9 cellular contexts compared by ENCODE assay signal in genomic region chr19:44694184-44694579, GRCh38. TPM values are rescaled to one million over a fixed set of nuclear protein-coding genes. Genes with fewer than 3 reads are reported as not detected.
DNase-seq lines count a peak whose midpoint lies in the region; ATAC-seq and TF ChIP-seq lines count a peak whose summit lies in the region.
"Had no signal": no experiment of that assay in that cellular context is flagged by ENCODE, and none has a peak within 500 bp of the region (broad histone marks: within the 10 kb centered on the region; RNA-seq: fewer than 3 reads in every experiment).

No MANE protein-coding gene starts in this region.

- H3K9me3 Mint-ChIP-seq in activated CD4-positive, alpha-beta T cell treated with anti-CD3 and anti-CD28 coated beads, Interleukin-2, amount 10 ng/mL, durations not matched to agents 24 days and 14 days = no peaks in the 10 kb centered on the region

- no peaks in the 10 kb centered on the region for H3K9me3 ChIP-seq in left ventricle myocardium inferior (replicated peaks)
- H3K9me3 ChIP-seq in upper lobe of left lung = no peaks in the 10 kb centered on the region

- H3K4me3 ChIP-seq in left ventricle myocardium inferior (no peak overlapping the region), fibroblast of villous mesenchyme (ENCODE audit: low read depth, low read length) (no peak overlapping the region), upper lobe of left lung (no peak overlapping the region)

- H3K36me3 Mint-ChIP-seq in activated CD4-positive, alpha-beta T cell treated with anti-CD3 and anti-CD28 coated beads, Interleukin-2, amount 10 ng/mL, durations not matched to agents 24 days and 14 days (ENCODE audit: low read depth) = no peaks in the 10 kb centered on the region

- H3K27ac ChIP-seq in left ventricle myocardium inferior (replicated peaks) (peak overlapping the region; percentile 75), upper lobe of left lung (peak overlapping the region; percentile 69 to 85 (median 80))

- 86% methylated on average over 2 of the region's 2 CpGs for WGBS in upper lobe of left lung, 2 donors

- DNase-seq in left ventricle myocardium inferior (no peak), Right ventricle myocardium superior (no peak), fibroblast of villous mesenchyme (ENCODE audit: low read depth) (no peak), upper lobe of left lung (no peak), NCI-H2029 treated with DMSO at 0.1 percent for 48 hours (lab: John Stamatoyannopoulos, UW) (no peak)
- peak; percentile 71 for DNase-seq in activated CD4-positive, alpha-beta T cell treated with anti-CD3 and anti-CD28 coated beads, Interleukin-2, amount 10 ng/mL, durations not matched to agents 24 days and 14 days
- DNase-seq: GOT3 had no signal

- H3K36me3 ChIP-seq in left ventricle myocardium inferior (no peaks in the 10 kb centered on the region), upper lobe of left lung (no peaks in the 10 kb centered on the region)

- TF ChIP-seq CTCF in left ventricle myocardium inferior (IDR thresholded peaks at IDR 0.05; ENCODE audit: borderline replicate concordance) = no peak
- peak; percentile 34 for TF ChIP-seq CTCF in fibroblast of villous mesenchyme (IDR thresholded peaks at IDR 0.05; ENCODE audit: insufficient read depth, low read depth, low read length)
- TF ChIP-seq CTCF in upper lobe of left lung (IDR thresholded peaks at IDR 0.05) = peak in 1 of 6 experiments; percentile 12

- H3K4me3 Mint-ChIP-seq in activated CD4-positive, alpha-beta T cell treated with anti-CD3 and anti-CD28 coated beads, Interleukin-2, amount 10 ng/mL, durations not matched to agents 24 days and 14 days = peak overlapping the region; percentile 45

- peaks cover 30% of the 10 kb centered on the region for H3K4me1 Mint-ChIP-seq in activated CD4-positive, alpha-beta T cell treated with anti-CD3 and anti-CD28 coated beads, Interleukin-2, amount 10 ng/mL, durations not matched to agents 24 days and 14 days

- peak overlapping the region; percentile 73 for H3K27ac Mint-ChIP-seq in activated CD4-positive, alpha-beta T cell treated with anti-CD3 and anti-CD28 coated beads, Interleukin-2, amount 10 ng/mL, durations not matched to agents 24 days and 14 days

- TF ChIP-seq POLR2A in upper lobe of left lung (IDR thresholded peaks at IDR 0.05) = no peak

- H3K27me3 ChIP-seq in left ventricle myocardium inferior (ENCODE audit: low read depth) = no peaks in the 10 kb centered on the region
- no peaks in the 10 kb centered on the region for H3K27me3 ChIP-seq in upper lobe of left lung

- intact Hi-C loops in left ventricle myocardium inferior (cut with micrococcal nuclease) = no loop called here
- intact Hi-C loops in Right ventricle myocardium superior (cut with DNase I) = loop anchor here (5.0 kb wide), 1 partner anchor 78 kb away; no protein-coding TSS in a partner anchor
- intact Hi-C loops in activated CD4-positive, alpha-beta T cell treated with anti-CD3 and anti-CD28 coated beads, Interleukin-2, amount 10 ng/mL, durations not matched to agents 24 days and 14 days (cut with micrococcal nuclease) = no loop called here

- peaks cover 10% of the 10 kb centered on the region for H3K27me3 Mint-ChIP-seq in activated CD4-positive, alpha-beta T cell treated with anti-CD3 and anti-CD28 coated beads, Interleukin-2, amount 10 ng/mL, durations not matched to agents 24 days and 14 days

- H3K4me1 ChIP-seq in left ventricle myocardium inferior (peaks cover 36% of the 10 kb centered on the region), upper lobe of left lung (peaks cover 35 to 58% (median 48%) of the 10 kb centered on the region in 4 donors)

- TF ChIP-seq EP300 in upper lobe of left lung (IDR thresholded peaks at IDR 0.05) = no peak

- ATAC-seq in Right ventricle myocardium superior (ENCODE audit: poor library complexity) = no peak
- ATAC-seq in upper lobe of left lung (ENCODE audit: low FRiP score in 2 of 2) = no peak
- ATAC-seq in HG03280 (IDR thresholded peaks at IDR 0.05; ENCODE audit: unreplicated experiment) = no peak
- no peak for ATAC-seq in HG02973 (IDR thresholded peaks at IDR 0.05; ENCODE audit: unreplicated experiment)

RNA-seq across cellular contexts. Expression of gene CEACAM16, which starts 4.8 kb away (rescaled TPM):
- total RNA-seq in left ventricle myocardium inferior (not detected), Right ventricle myocardium superior (not detected), fibroblast of villous mesenchyme (under 0.01 and 0.32 TPM in 2 replicates), upper lobe of left lung (not detected)
- not detected in 2 replicates for total RNA-seq in activated CD4-positive, alpha-beta T cell treated with anti-CD3 and anti-CD28 coated beads, Interleukin-2, amount 10 ng/mL, durations not matched to agents 24 days and 14 days

RNA-seq across cellular contexts. Expression of gene CEACAM19, which starts 22.9 kb away (rescaled TPM):
- total RNA-seq in left ventricle myocardium inferior = 2.2 TPM
- total RNA-seq in Right ventricle myocardium superior = 3.9 TPM
- 0.86 and 1.2 TPM in 2 replicates for total RNA-seq in activated CD4-positive, alpha-beta T cell treated with anti-CD3 and anti-CD28 coated beads, Interleukin-2, amount 10 ng/mL, durations not matched to agents 24 days and 14 days
- 2.6 and 5.6 TPM in 2 replicates for total RNA-seq in fibroblast of villous mesenchyme
- 10 to 100 TPM in 2 of 6 donors, 1 to 10 TPM in 4; 2.8 to 13.6 (median 7.2) TPM for total RNA-seq in upper lobe of left lung

RNA-seq across cellular contexts. Expression of gene PVR, which starts 50.5 kb away (rescaled TPM):
- total RNA-seq in left ventricle myocardium inferior = 33.5 TPM
- 32.1 TPM for total RNA-seq in Right ventricle myocardium superior
- total RNA-seq in activated CD4-positive, alpha-beta T cell treated with anti-CD3 and anti-CD28 coated beads, Interleukin-2, amount 10 ng/mL, durations not matched to agents 24 days and 14 days = 18.5 and 19.1 TPM in 2 replicates
- total RNA-seq in fibroblast of villous mesenchyme = 114 and 156 TPM in 2 replicates
- total RNA-seq in upper lobe of left lung = 10 to 100 TPM; 40.5 to 89.7 (median 44.2) TPM

RNA-seq across cellular contexts. Expression of gene BCL3, which starts 54.3 kb away (rescaled TPM):
- 15.0 TPM for total RNA-seq in left ventricle myocardium inferior
- total RNA-seq in Right ventricle myocardium superior = 14.6 TPM
- total RNA-seq in activated CD4-positive, alpha-beta T cell treated with anti-CD3 and anti-CD28 coated beads, Interleukin-2, amount 10 ng/mL, durations not matched to agents 24 days and 14 days = 66.3 and 73.1 TPM in 2 replicates
- 8.6 and 10.0 TPM in 2 replicates for total RNA-seq in fibroblast of villous mesenchyme
- 100 to 1,000 TPM in 2 of 6 donors, 10 to 100 TPM in 4; 31.1 to 114 (median 71.6) TPM for total RNA-seq in upper lobe of left lung
